Comparison of ENCODE assay signal across 9 cellular contexts in genomic region chr17:45320931-45321461, GRCh38. TPM values are rescaled to one million over a fixed set of nuclear protein-coding genes. Genes with fewer than 3 reads are reported as not detected.
DNase-seq lines count a peak whose midpoint lies in the region; ATAC-seq and TF ChIP-seq lines count a peak whose summit lies in the region.
"Had no signal": no experiment of that assay in that cellular context is flagged by ENCODE, and none has a peak within 500 bp of the region (broad histone marks: within the 10 kb centered on the region; RNA-seq: fewer than 3 reads in every experiment).

No MANE protein-coding gene starts in this region.

- peaks cover 0 to 12% (median 0%) of the 10 kb centered on the region in 3 experiments for H3K27me3 ChIP-seq in neuronal stem cell (ENCODE audit: control insufficient read depth in 3 of 3, insufficient read depth in 3 of 3, low read depth in 1 of 3, low read length in 3 of 3)

- H3K4me2 ChIP-seq in neuronal stem cell (ENCODE audit: insufficient read depth, low read length, poor library complexity, severe bottlenecking), result no peak overlapping the region

- no TSS peak for BruUV-seq in Calu3 (replicated peaks; lab: Mats Ljungman, UMichigan)

- H3K36me3 Mint-ChIP-seq in Calu3 (ENCODE audit: insufficient read depth, unreplicated experiment) (peaks cover 22% of the 10 kb centered on the region), osteocyte (ENCODE audit: unreplicated experiment) (no peaks in the 10 kb centered on the region)
- H3K36me3 Mint-ChIP-seq in dendritic cell treated with granulocyte-macrophage colony-stimulating factor and Interleukin-4, amounts not matched to agents 40 ng/mL and 50 ng/mL, for 4 days (ENCODE audit: low read depth), result peaks cover 6% of the 10 kb centered on the region
- peaks cover 2% of the 10 kb centered on the region for H3K36me3 Mint-ChIP-seq in activated T-helper 1 cell treated with anti-CD3 and anti-CD28 coated beads, Interleukin-12 subunit alpha, Interleukin-12 subunit beta, Interleukin-2, Interleukin-4 antibody, amounts not matched to agents 30 ng/mL and 10 ng/mL and 1 ng/mL, durations not matched to agents 14 hours and 24 hours and 36 hours (ENCODE audit: low read depth)
- H3K36me3 Mint-ChIP-seq: IgD-negative memory B cell had no signal

- no peak overlapping the region for H2BK120ac ChIP-seq in neuronal stem cell (ENCODE audit: low read depth, low read length)

- peaks cover 4 to 12% of the 10 kb centered on the region in 2 donors for H3K4me1 ChIP-seq in neuronal stem cell (ENCODE audit: control insufficient read depth in 2 of 2, insufficient read depth in 1 of 2, low read depth in 1 of 2, low read length in 2 of 2)

- H3K4me1 Mint-ChIP-seq in Calu3 (ENCODE audit: low read depth, unreplicated experiment) (peaks cover 50% of the 10 kb centered on the region), osteocyte (ENCODE audit: unreplicated experiment) (peaks cover 57% of the 10 kb centered on the region)
- peaks cover 64% of the 10 kb centered on the region for H3K4me1 Mint-ChIP-seq in dendritic cell treated with granulocyte-macrophage colony-stimulating factor and Interleukin-4, amounts not matched to agents 40 ng/mL and 50 ng/mL, for 4 days (ENCODE audit: low read depth)
- H3K4me1 Mint-ChIP-seq in activated T-helper 1 cell treated with anti-CD3 and anti-CD28 coated beads, Interleukin-12 subunit alpha, Interleukin-12 subunit beta, Interleukin-2, Interleukin-4 antibody, amounts not matched to agents 30 ng/mL and 10 ng/mL and 1 ng/mL, durations not matched to agents 14 hours and 24 hours and 36 hours (ENCODE audit: low read depth), result peaks cover 45% of the 10 kb centered on the region

- H3K27ac Mint-ChIP-seq in Calu3 (ENCODE audit: unreplicated experiment) (peak overlapping the region; percentile 33), osteocyte (ENCODE audit: unreplicated experiment) (peak overlapping the region; percentile 96)
- peak overlapping the region; percentile 68 for H3K27ac Mint-ChIP-seq in dendritic cell treated with granulocyte-macrophage colony-stimulating factor and Interleukin-4, amounts not matched to agents 40 ng/mL and 50 ng/mL, for 4 days
- H3K27ac Mint-ChIP-seq in activated T-helper 1 cell treated with anti-CD3 and anti-CD28 coated beads, Interleukin-12 subunit alpha, Interleukin-12 subunit beta, Interleukin-2, Interleukin-4 antibody, amounts not matched to agents 30 ng/mL and 10 ng/mL and 1 ng/mL, durations not matched to agents 14 hours and 24 hours and 36 hours, result no peak overlapping the region

- no peaks in the 10 kb centered on the region for H3K27me3 Mint-ChIP-seq in Calu3 (ENCODE audit: unreplicated experiment)
- peaks cover 11% of the 10 kb centered on the region for H3K27me3 Mint-ChIP-seq in dendritic cell treated with granulocyte-macrophage colony-stimulating factor and Interleukin-4, amounts not matched to agents 40 ng/mL and 50 ng/mL, for 4 days
- H3K27me3 Mint-ChIP-seq in osteocyte (ENCODE audit: unreplicated experiment), result no peaks in the 10 kb centered on the region
- H3K27me3 Mint-ChIP-seq in activated T-helper 1 cell treated with anti-CD3 and anti-CD28 coated beads, Interleukin-12 subunit alpha, Interleukin-12 subunit beta, Interleukin-2, Interleukin-4 antibody, amounts not matched to agents 30 ng/mL and 10 ng/mL and 1 ng/mL, durations not matched to agents 14 hours and 24 hours and 36 hours (ENCODE audit: insufficient read depth), result no peaks in the 10 kb centered on the region

- no peak overlapping the region for H3K4me3 Mint-ChIP-seq in Calu3 (ENCODE audit: low read depth, unreplicated experiment)
- peak overlapping the region; percentile 21 for H3K4me3 Mint-ChIP-seq in dendritic cell treated with granulocyte-macrophage colony-stimulating factor and Interleukin-4, amounts not matched to agents 40 ng/mL and 50 ng/mL, for 4 days
- H3K4me3 Mint-ChIP-seq in osteocyte (ENCODE audit: unreplicated experiment), result peak overlapping the region; percentile 5
- H3K4me3 Mint-ChIP-seq in activated T-helper 1 cell treated with anti-CD3 and anti-CD28 coated beads, Interleukin-12 subunit alpha, Interleukin-12 subunit beta, Interleukin-2, Interleukin-4 antibody, amounts not matched to agents 30 ng/mL and 10 ng/mL and 1 ng/mL, durations not matched to agents 14 hours and 24 hours and 36 hours, result no peak overlapping the region

- H2AK5ac ChIP-seq in neuronal stem cell (ENCODE audit: low read depth, low read length), result no peak overlapping the region

- H3K9me3 Mint-ChIP-seq in Calu3 (ENCODE audit: low read depth, unreplicated experiment) (peaks cover 4% of the 10 kb centered on the region), osteocyte (ENCODE audit: unreplicated experiment) (no peaks in the 10 kb centered on the region)
- H3K9me3 Mint-ChIP-seq in dendritic cell treated with granulocyte-macrophage colony-stimulating factor and Interleukin-4, amounts not matched to agents 40 ng/mL and 50 ng/mL, for 4 days, result no peaks in the 10 kb centered on the region
- no peaks in the 10 kb centered on the region for H3K9me3 Mint-ChIP-seq in activated T-helper 1 cell treated with anti-CD3 and anti-CD28 coated beads, Interleukin-12 subunit alpha, Interleukin-12 subunit beta, Interleukin-2, Interleukin-4 antibody, amounts not matched to agents 30 ng/mL and 10 ng/mL and 1 ng/mL, durations not matched to agents 14 hours and 24 hours and 36 hours
- H3K9me3 Mint-ChIP-seq: IgD-negative memory B cell had no signal

- ATAC-seq in HG02970 (IDR thresholded peaks at IDR 0.05; ENCODE audit: low FRiP score, unreplicated experiment), result no peak

- H3K9ac ChIP-seq in neuronal stem cell (ENCODE audit: low read depth, low read length, poor library complexity), result no peak overlapping the region

- H3K27ac ChIP-seq in neuronal stem cell (replicated peaks; ENCODE audit: low read length), result no peak overlapping the region

- H4K91ac ChIP-seq in neuronal stem cell (ENCODE audit: low read depth, low read length, poor library complexity), result no peak overlapping the region

- H2BK5ac ChIP-seq in neuronal stem cell (ENCODE audit: low read length), result no peak overlapping the region

- no peak overlapping the region for H2BK15ac ChIP-seq in neuronal stem cell (ENCODE audit: low read length)

- no peak overlapping the region for H3K18ac ChIP-seq in neuronal stem cell (ENCODE audit: low read length)

- WGBS in neuronal stem cell (ENCODE audit: extremely low coverage in 2 of 2, insufficient read length in 2 of 2, insufficient replicate concordance in 1 of 2), 2 donors, result no CpG with 5 or more reads among the region's 1 CpG

- peaks cover 0 to 2% of the 10 kb centered on the region in 2 donors for H3K9me3 ChIP-seq in neuronal stem cell (replicated peaks in 1 of 2; ENCODE audit: control insufficient read depth in 2 of 2, insufficient read depth in 1 of 2, low read depth in 1 of 2, low read length in 2 of 2)

- H3K23ac ChIP-seq in neuronal stem cell (ENCODE audit: low read depth, low read length, poor library complexity), result no peak overlapping the region

- H2BK12ac ChIP-seq in neuronal stem cell (ENCODE audit: low read length), result no peak overlapping the region

- TF ChIP-seq CTCF in Calu3 (IDR thresholded peaks at IDR 0.05; ENCODE audit: unreplicated experiment) (no peak), NB4 (IDR thresholded peaks at IDR 0.05; ENCODE audit: low read depth, low read length) (no peak), osteocyte (IDR thresholded peaks at IDR 0.05) (no peak)

- intact Hi-C loops in Calu3 (cut with micrococcal nuclease; ENCODE audit: unreplicated experiment), result no loop called here
- intact Hi-C loops in dendritic cell treated with granulocyte-macrophage colony-stimulating factor and Interleukin-4, amounts not matched to agents 40 ng/mL and 50 ng/mL, for 4 days (cut with micrococcal nuclease), result no loop called here
- intact Hi-C loops in activated T-helper 1 cell treated with anti-CD3 and anti-CD28 coated beads, Interleukin-12 subunit alpha, Interleukin-12 subunit beta, Interleukin-2, Interleukin-4 antibody, amounts not matched to agents 30 ng/mL and 10 ng/mL and 1 ng/mL, durations not matched to agents 14 hours and 24 hours and 36 hours (cut with micrococcal nuclease), result loop anchor here (1.0 kb wide), 2 partner anchors 14 to 32 kb away; no protein-coding TSS in a partner anchor

- TF ChIP-seq POLR2A in NB4 (IDR thresholded peaks at IDR 0.05; ENCODE audit: extremely low read depth, insufficient read length), result no peak

- H3K4ac ChIP-seq in neuronal stem cell (ENCODE audit: low read length), result no peak overlapping the region

- no peak overlapping the region for H3K14ac ChIP-seq in neuronal stem cell (ENCODE audit: low read length)

- H3K4me3 ChIP-seq in NB4 (ENCODE audit: low read depth, low read length), result no peak overlapping the region
- no peak overlapping the region for H3K4me3 ChIP-seq in neuronal stem cell (ENCODE audit: low read length in 2 of 2)

- peak; percentile 28 for DNase-seq in Calu3
- DNase-seq in NB4 (ENCODE audit: low read depth), result peak; percentile 80
- DNase-seq in osteocyte (ENCODE audit: extremely low spot score, unreplicated experiment), result no peak
- DNase-seq in activated T-helper 1 cell treated with anti-CD3 and anti-CD28 coated beads, Interleukin-12 subunit alpha, Interleukin-12 subunit beta, Interleukin-2, Interleukin-4 antibody, amounts not matched to agents 30 ng/mL and 10 ng/mL and 1 ng/mL, durations not matched to agents 14 hours and 24 hours and 36 hours (ENCODE audit: low spot score), result no peak
- DNase-seq in neuronal stem cell (ENCODE audit: low spot score), result no peak
- no peak for DNase-seq in stimulated activated CD4-positive, alpha-beta T cell treated with anti-CD3 and anti-CD28 coated beads, Interleukin-4, amount 100 ng/mL, for 4 hours

- no peaks in the 10 kb centered on the region for H3K79me1 ChIP-seq in neuronal stem cell (ENCODE audit: low read depth, low read length)

- CTCF ChIA-PET in Calu3 (lab: Charles Lee), result interaction anchor here (1.0 kb wide), 1 partner anchor 9 kb away, joined by 4 read pairs; no protein-coding TSS in a partner anchor

- H2AFZ ChIP-seq in neuronal stem cell (ENCODE audit: low read length), result no peak overlapping the region

- no peaks in the 10 kb centered on the region for H3K36me3 ChIP-seq in neuronal stem cell (replicated peaks in 1 of 2; ENCODE audit: control insufficient read depth in 2 of 2, insufficient read depth in 2 of 2, low read length in 2 of 2)

- H4K8ac ChIP-seq in neuronal stem cell (ENCODE audit: low read depth, low read length), result no peak overlapping the region

RNA-seq across cellular contexts. Expression of gene MAP3K14, which starts 4.2 kb away (rescaled TPM):
- total RNA-seq in Calu3 (2022) (26.7 and 33.2 TPM in 2 replicates), osteocyte (12.7 and 13.2 TPM in 2 replicates)
- total RNA-seq in activated T-helper 1 cell treated with anti-CD3 and anti-CD28 coated beads, Interleukin-12 subunit alpha, Interleukin-12 subunit beta, Interleukin-2, Interleukin-4 antibody, amounts not matched to agents 30 ng/mL and 10 ng/mL and 1 ng/mL, durations not matched to agents 14 hours and 24 hours and 36 hours, result 64.4 and 64.7 TPM in 2 replicates
- 3.2 TPM for polyA plus RNA-seq in neuronal stem cell (2013, experiment 1 of 2)
- polyA plus RNA-seq in neuronal stem cell (2013, experiment 2 of 2), result 3.2 TPM

RNA-seq across cellular contexts. Expression of gene SPATA32, which starts 59.1 kb away (rescaled TPM):
- total RNA-seq in Calu3 (2022) (0.85 and 0.88 TPM in 2 replicates), osteocyte (0.18 TPM in 1 of 2 replicates, not detected in the other)
- total RNA-seq in activated T-helper 1 cell treated with anti-CD3 and anti-CD28 coated beads, Interleukin-12 subunit alpha, Interleukin-12 subunit beta, Interleukin-2, Interleukin-4 antibody, amounts not matched to agents 30 ng/mL and 10 ng/mL and 1 ng/mL, durations not matched to agents 14 hours and 24 hours and 36 hours, result 0.44 and 0.56 TPM in 2 replicates
- polyA plus RNA-seq in neuronal stem cell (2013, experiment 1 of 2), result 0.04 TPM
- 0.01 TPM for polyA plus RNA-seq in neuronal stem cell (2013, experiment 2 of 2)

Comparison
In these comparisons a context has a peak if more than half of its experiments do, and no peak if none do; other contexts are left out.
1. DNase-seq: peak in Calu3 (single experiment) and NB4 (single experiment); none in osteocyte (single experiment), activated T-helper 1 cell treated with anti-CD3 and anti-CD28 coated beads, Interleukin-12 subunit alpha, Interleukin-12 subunit beta, Interleukin-2, Interleukin-4 antibody, amounts not matched to agents 30 ng/mL and 10 ng/mL and 1 ng/mL, durations not matched to agents 14 hours and 24 hours and 36 hours (single experiment), neuronal stem cell (single experiment) and stimulated activated CD4-positive, alpha-beta T cell treated with anti-CD3 and anti-CD28 coated beads, Interleukin-4, amount 100 ng/mL, for 4 hours (0 of 2).
2. H3K4me3 Mint-ChIP-seq: peak in dendritic cell treated with granulocyte-macrophage colony-stimulating factor and Interleukin-4, amounts not matched to agents 40 ng/mL and 50 ng/mL, for 4 days (single experiment) and osteocyte (single experiment); none in Calu3 (single experiment) and activated T-helper 1 cell treated with anti-CD3 and anti-CD28 coated beads, Interleukin-12 subunit alpha, Interleukin-12 subunit beta, Interleukin-2, Interleukin-4 antibody, amounts not matched to agents 30 ng/mL and 10 ng/mL and 1 ng/mL, durations not matched to agents 14 hours and 24 hours and 36 hours (single experiment).